1 cellular context compared by ENCODE assay signal in the genomic region with DNA sequence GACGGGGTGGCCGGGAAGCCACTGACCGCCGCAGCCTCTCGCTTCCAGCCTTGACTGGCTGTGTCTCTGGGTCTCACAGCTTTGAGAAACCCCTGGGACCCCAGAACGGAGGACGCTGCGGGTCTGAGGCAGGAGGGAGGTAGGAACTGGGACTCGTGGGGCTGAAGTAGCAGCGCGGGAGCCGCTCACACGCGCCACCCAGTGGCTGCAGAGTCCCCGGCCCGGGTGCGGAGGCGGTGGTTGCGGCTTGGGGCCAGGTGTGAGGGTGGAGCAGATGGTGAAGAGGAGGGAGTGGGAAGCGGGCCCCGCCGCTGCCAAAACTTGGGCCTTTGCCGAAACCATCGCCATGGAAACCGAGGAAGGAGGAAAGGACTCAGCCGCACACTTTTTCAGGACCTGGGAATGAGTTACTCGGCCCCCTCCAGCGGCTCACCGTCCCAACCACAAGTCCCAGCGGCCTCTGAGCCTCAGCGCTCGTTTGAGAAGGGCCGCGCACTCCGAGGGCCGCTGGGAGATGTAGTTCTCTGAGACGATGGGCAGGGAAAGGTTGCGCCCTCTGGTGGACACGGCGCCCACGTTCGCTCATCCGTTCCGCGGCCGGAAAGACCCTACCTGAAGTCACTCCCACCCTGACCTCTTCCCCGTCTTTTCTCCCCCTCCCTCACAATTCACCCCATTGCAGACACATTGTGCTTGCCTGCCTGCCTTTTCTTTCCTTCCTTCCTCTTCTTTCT.
A peak's percentile ranks its signal among the peaks of the same experiment; 100 is the strongest.
TF ChIP-seq lines count a peak whose summit lies in the region.

No MANE protein-coding gene starts in this region.

TF ChIP-seq in HepG2, 621 proteins besides CTCF, POLR2A, EP300 and RAD21 (continued from another document and continues in another):
- TF ChIP-seq CENPBD1 (CRISPR knock-in tag; IDR thresholded peaks at IDR 0.05; ENCODE audit: borderline replicate concordance, low read depth) (no peak), ZNF737 (CRISPR knock-in tag; IDR thresholded peaks at IDR 0.05; ENCODE audit: borderline replicate concordance) (no peak), HOXA3 (CRISPR knock-in tag; IDR thresholded peaks at IDR 0.05) (peak; percentile 86), SRF (IDR thresholded peaks at IDR 0.05; ENCODE audit: low read depth, low read length) (no peak), ZNF740 (CRISPR knock-in tag; IDR thresholded peaks at IDR 0.05) (no peak), ZNF850 (CRISPR knock-in tag; conservative IDR thresholded peaks at IDR 0.05) (0 out of 2 replicates have a peak, but pooled peaks have one; percentile 35), ZBED4 (CRISPR knock-in tag; IDR thresholded peaks at IDR 0.05; ENCODE audit: borderline replicate concordance) (no peak; the same call in 1 of the 2 replicates), MBD4 (IDR thresholded peaks at IDR 0.05; ENCODE audit: borderline replicate concordance, low read length) (no peak), RAD51 (IDR thresholded peaks at IDR 0.05; ENCODE audit: borderline replicate concordance) (no peak), ATF6 (CRISPR knock-in tag; conservative IDR thresholded peaks at IDR 0.05) (no peak), ZC3H13 (CRISPR knock-in tag; IDR thresholded peaks at IDR 0.05) (no peak), ZNF354B (CRISPR knock-in tag; IDR thresholded peaks at IDR 0.05) (no peak), ZBTB3 (CRISPR knock-in tag; IDR thresholded peaks at IDR 0.05; ENCODE audit: borderline replicate concordance, low read depth) (no peak), SRY (CRISPR knock-in tag; IDR thresholded peaks at IDR 0.05) (no peak), PCBP1 (IDR thresholded peaks at IDR 0.05; ENCODE audit: borderline replicate concordance, low read depth, low read length) (peak; percentile 88; the same call in 1 of the 2 replicates), ZGPAT (CRISPR knock-in tag; IDR thresholded peaks at IDR 0.05) (peak; percentile 53; the same call in 1 of the 2 replicates), FIP1L1 (IDR thresholded peaks at IDR 0.05; ENCODE audit: borderline replicate concordance, insufficient read depth, low read depth, low read length) (no peak), NFE2L2 (IDR thresholded peaks at IDR 0.05; ENCODE audit: low read length) (no peak), ATAD3A (CRISPR knock-in tag; IDR thresholded peaks at IDR 0.05) (no peak), MED1 (CRISPR knock-in tag; IDR thresholded peaks at IDR 0.05) (peak; percentile 10; the same call in 1 of the 2 replicates), ZNF34 (CRISPR knock-in tag; IDR thresholded peaks at IDR 0.05; ENCODE audit: borderline replicate concordance) (no peak; the same call in 1 of the 2 replicates), NR2F6 (IDR thresholded peaks at IDR 0.05) (0 out of 2 replicates have a peak, but pooled peaks have one; percentile 12), NR2F6 (CRISPR knock-in tag; IDR thresholded peaks at IDR 0.05) (no peak; the same call in 1 of the 2 replicates), ZNF652 (CRISPR knock-in tag; IDR thresholded peaks at IDR 0.05; ENCODE audit: borderline replicate concordance, low read depth) (no peak), ZNF841 (CRISPR knock-in tag; IDR thresholded peaks at IDR 0.05; ENCODE audit: borderline replicate concordance) (no peak), GATAD2A (CRISPR knock-in tag; IDR thresholded peaks at IDR 0.05) (0 out of 2 replicates have a peak, but pooled peaks have one; percentile 21), ZNF329 (CRISPR knock-in tag; IDR thresholded peaks at IDR 0.05; ENCODE audit: low read depth) (no peak), TOE1 (CRISPR knock-in tag; IDR thresholded peaks at IDR 0.05) (no peak), FOXO4 (CRISPR knock-in tag; conservative IDR thresholded peaks at IDR 0.05) (no peak), MZF1 (CRISPR knock-in tag; IDR thresholded peaks at IDR 0.05; ENCODE audit: borderline replicate concordance) (no peak), STAT5B (CRISPR knock-in tag; IDR thresholded peaks at IDR 0.05) (no peak), HNRNPK (IDR thresholded peaks at IDR 0.05; ENCODE audit: low read depth, low read length, poor library complexity, severe bottlenecking) (peak; percentile 79), HNRNPL (IDR thresholded peaks at IDR 0.05; ENCODE audit: low read depth, low read length) (0 out of 2 replicates have a peak, but pooled peaks have one; percentile 46), ZNF562 (CRISPR knock-in tag; IDR thresholded peaks at IDR 0.05; ENCODE audit: borderline replicate concordance) (no peak), SMAD9 (CRISPR knock-in tag; IDR thresholded peaks at IDR 0.05) (no peak), ZNF138 (CRISPR knock-in tag; IDR thresholded peaks at IDR 0.05; ENCODE audit: low read depth) (no peak), SMARCE1 (IDR thresholded peaks at IDR 0.05; ENCODE audit: borderline replicate concordance) (no peak), ZNF567 (CRISPR knock-in tag; IDR thresholded peaks at IDR 0.05; ENCODE audit: borderline replicate concordance) (no peak; the same call in 1 of the 2 replicates), RBM39 (IDR thresholded peaks at IDR 0.05; ENCODE audit: low read depth, low read length, poor library complexity, severe bottlenecking) (no peak), SUZ12 (IDR thresholded peaks at IDR 0.05; ENCODE audit: low read depth, low read length) (peak; percentile 98), GTF3A (CRISPR knock-in tag; conservative IDR thresholded peaks at IDR 0.05) (no peak), HNRNPH1 (optimal IDR thresholded peaks at IDR 0.05; ENCODE audit: low read depth, low read length) (no peak), FOXM1 (CRISPR knock-in tag; IDR thresholded peaks at IDR 0.05) (no peak), SALL1 (CRISPR knock-in tag; IDR thresholded peaks at IDR 0.05) (peak; percentile 13; the same call in 1 of the 2 replicates)
- TF ChIP-seq, protein P1, sequence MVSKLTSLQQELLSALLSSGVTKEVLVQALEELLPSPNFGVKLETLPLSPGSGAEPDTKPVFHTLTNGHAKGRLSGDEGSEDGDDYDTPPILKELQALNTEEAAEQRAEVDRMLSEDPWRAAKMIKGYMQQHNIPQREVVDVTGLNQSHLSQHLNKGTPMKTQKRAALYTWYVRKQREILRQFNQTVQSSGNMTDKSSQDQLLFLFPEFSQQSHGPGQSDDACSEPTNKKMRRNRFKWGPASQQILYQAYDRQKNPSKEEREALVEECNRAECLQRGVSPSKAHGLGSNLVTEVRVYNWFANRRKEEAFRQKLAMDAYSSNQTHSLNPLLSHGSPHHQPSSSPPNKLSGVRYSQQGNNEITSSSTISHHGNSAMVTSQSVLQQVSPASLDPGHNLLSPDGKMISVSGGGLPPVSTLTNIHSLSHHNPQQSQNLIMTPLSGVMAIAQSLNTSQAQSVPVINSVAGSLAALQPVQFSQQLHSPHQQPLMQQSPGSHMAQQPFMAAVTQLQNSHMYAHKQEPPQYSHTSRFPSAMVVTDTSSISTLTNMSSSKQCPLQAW (CRISPR knock-in tag; IDR thresholded peaks at IDR 0.05), result no peak
- TF ChIP-seq, protein P2, sequence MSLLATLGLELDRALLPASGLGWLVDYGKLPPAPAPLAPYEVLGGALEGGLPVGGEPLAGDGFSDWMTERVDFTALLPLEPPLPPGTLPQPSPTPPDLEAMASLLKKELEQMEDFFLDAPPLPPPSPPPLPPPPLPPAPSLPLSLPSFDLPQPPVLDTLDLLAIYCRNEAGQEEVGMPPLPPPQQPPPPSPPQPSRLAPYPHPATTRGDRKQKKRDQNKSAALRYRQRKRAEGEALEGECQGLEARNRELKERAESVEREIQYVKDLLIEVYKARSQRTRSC (CRISPR knock-in tag; IDR thresholded peaks at IDR 0.05; ENCODE audit: low read depth), result no peak
- TF ChIP-seq, protein P3, sequence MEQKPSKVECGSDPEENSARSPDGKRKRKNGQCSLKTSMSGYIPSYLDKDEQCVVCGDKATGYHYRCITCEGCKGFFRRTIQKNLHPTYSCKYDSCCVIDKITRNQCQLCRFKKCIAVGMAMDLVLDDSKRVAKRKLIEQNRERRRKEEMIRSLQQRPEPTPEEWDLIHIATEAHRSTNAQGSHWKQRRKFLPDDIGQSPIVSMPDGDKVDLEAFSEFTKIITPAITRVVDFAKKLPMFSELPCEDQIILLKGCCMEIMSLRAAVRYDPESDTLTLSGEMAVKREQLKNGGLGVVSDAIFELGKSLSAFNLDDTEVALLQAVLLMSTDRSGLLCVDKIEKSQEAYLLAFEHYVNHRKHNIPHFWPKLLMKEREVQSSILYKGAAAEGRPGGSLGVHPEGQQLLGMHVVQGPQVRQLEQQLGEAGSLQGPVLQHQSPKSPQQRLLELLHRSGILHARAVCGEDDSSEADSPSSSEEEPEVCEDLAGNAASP (CRISPR knock-in tag; IDR thresholded peaks at IDR 0.05; ENCODE audit: borderline replicate concordance), result no peak
